In genomic region chr19:38253788-38254187, GRCh38 we compare ENCODE assay signal across 16 cellular contexts. TPM values are rescaled to one million over a fixed set of nuclear protein-coding genes. Genes with fewer than 3 reads are reported as not detected.
DNase-seq lines count a peak whose midpoint lies in the region; ATAC-seq and TF ChIP-seq lines count a peak whose summit lies in the region.
"Had no signal": no experiment of that assay in that cellular context is flagged by ENCODE, and none has a peak within 500 bp of the region (broad histone marks: within the 10 kb centered on the region; RNA-seq: fewer than 3 reads in every experiment).

No MANE protein-coding gene starts in this region.

- H3K9me3 Mint-ChIP-seq in Caco-2 (ENCODE audit: unreplicated experiment) (no peaks in the 10 kb centered on the region), Calu3 (ENCODE audit: low read depth, unreplicated experiment) (no peaks in the 10 kb centered on the region)
- no peaks in the 10 kb centered on the region for H3K9me3 Mint-ChIP-seq in activated T-helper 2 cell treated with anti-CD3 and anti-CD28 coated beads, Interferon-gamma antibody, Interleukin-2, Interleukin-4, amounts not matched to agents 10 μg/mL and 5 μg/mL and 100 μg/mL, durations not matched to agents 14 hours and 24 hours and 36 hours
- H3K9me3 Mint-ChIP-seq: activated T-cell treated with anti-CD3 and anti-CD28 coated beads, Interleukin-2, amount 50 U/mL, for 72 hours had no signal

- H3K9ac ChIP-seq in smooth muscle cell (ENCODE audit: low read depth), result no peak overlapping the region

- TF ChIP-seq CTCF in Caco-2 (IDR thresholded peaks at IDR 0.05; ENCODE audit: insufficient read depth in 1 of 2, low read depth in 1 of 2, low read length in 1 of 2, severe bottlenecking in 1 of 2, unreplicated experiment in 1 of 2), result no peak
- no peak for TF ChIP-seq CTCF in lung (IDR thresholded peaks at IDR 0.05; ENCODE audit: control extremely low read depth, extremely low read depth)
- no peak for TF ChIP-seq CTCF in smooth muscle cell (IDR thresholded peaks at IDR 0.05; ENCODE audit: borderline replicate concordance, insufficient read depth, poor library complexity, severe bottlenecking)
- no peak for TF ChIP-seq CTCF in Calu3 (IDR thresholded peaks at IDR 0.05; ENCODE audit: unreplicated experiment)

- no peaks in the 10 kb centered on the region for H3K79me2 ChIP-seq in smooth muscle cell (ENCODE audit: low read depth)

- H3K4me1 ChIP-seq in Caco-2 (peaks cover 48% of the 10 kb centered on the region), lung (ENCODE audit: control insufficient read depth in 2 of 2, insufficient read depth in 2 of 2, low read length in 2 of 2) (peaks cover 0 to 10% of the 10 kb centered on the region in 2 donors), smooth muscle cell (ENCODE audit: low read depth) (peaks cover 27% of the 10 kb centered on the region)

- CTCF ChIA-PET in Caco-2 (lab: Charles Lee), result no interaction called here
- CTCF ChIA-PET in Calu3 (lab: Charles Lee), result no interaction called here

- H3K4me3 ChIP-seq in Caco-2 (ENCODE audit: low read depth, low read length) (no peak overlapping the region), lung (no peak overlapping the region), smooth muscle cell (no peak overlapping the region)
- H3K4me3 ChIP-seq: body of pancreas, mucosa of descending colon, SK-N-MC had no signal

- H3K4me3 Mint-ChIP-seq in Caco-2 (ENCODE audit: unreplicated experiment), result no peak overlapping the region
- H3K4me3 Mint-ChIP-seq in activated T-helper 2 cell treated with anti-CD3 and anti-CD28 coated beads, Interferon-gamma antibody, Interleukin-2, Interleukin-4, amounts not matched to agents 10 μg/mL and 5 μg/mL and 100 μg/mL, durations not matched to agents 14 hours and 24 hours and 36 hours (ENCODE audit: low read depth), result peak overlapping the region; percentile 68
- H3K4me3 Mint-ChIP-seq in Calu3 (ENCODE audit: low read depth, unreplicated experiment), result no peak overlapping the region
- H3K4me3 Mint-ChIP-seq: activated T-cell treated with anti-CD3 and anti-CD28 coated beads, Interleukin-2, amount 50 U/mL, for 72 hours had no signal

- DNase-seq in Caco-2 (no peak), lung (ENCODE audit: low spot score) (no peak), smooth muscle cell (lab: John Stamatoyannopoulos, UW; ENCODE audit: unreplicated experiment) (no peak), amniotic stem cell (lab: John Stamatoyannopoulos, UW) (no peak), Calu3 (no peak)
- no peak for DNase-seq in activated T-helper 2 cell treated with anti-CD3 and anti-CD28 coated beads, Interferon-gamma antibody, Interleukin-2, Interleukin-4, amounts not matched to agents 10 μg/mL and 5 μg/mL and 100 μg/mL, durations not matched to agents 14 hours and 24 hours and 36 hours (ENCODE audit: low spot score)
- no peak for DNase-seq in stimulated activated naive CD4-positive, alpha-beta T cell (lab: John Stamatoyannopoulos, UW)
- DNase-seq: activated CD4-positive, alpha-beta T cell treated with anti-CD3 and anti-CD28 coated beads for 4 hours; activated T-cell treated with anti-CD3 and anti-CD28 coated beads, Interleukin-2, amount 50 U/mL, for 72 hours; hippocampal formation; NCI-H2081 treated with DMSO at 0.1 percent for 48 hours had no signal

- POLR2A ChIA-PET in Caco-2 (lab: Charles Lee), result no interaction called here

- no peak overlapping the region for H2AFZ ChIP-seq in smooth muscle cell (ENCODE audit: low read depth)

- H3K36me3 Mint-ChIP-seq in Caco-2 (ENCODE audit: insufficient read depth, unreplicated experiment), result peaks cover 6% of the 10 kb centered on the region
- peaks cover 26% of the 10 kb centered on the region for H3K36me3 Mint-ChIP-seq in activated T-helper 2 cell treated with anti-CD3 and anti-CD28 coated beads, Interferon-gamma antibody, Interleukin-2, Interleukin-4, amounts not matched to agents 10 μg/mL and 5 μg/mL and 100 μg/mL, durations not matched to agents 14 hours and 24 hours and 36 hours (ENCODE audit: low read depth)
- H3K36me3 Mint-ChIP-seq in Calu3 (ENCODE audit: insufficient read depth, unreplicated experiment), result peaks cover 9% of the 10 kb centered on the region

- H3K27me3 ChIP-seq in Caco-2 (replicated peaks; ENCODE audit: control insufficient read depth, insufficient read depth, low read length), result no peaks in the 10 kb centered on the region
- no peaks in the 10 kb centered on the region for H3K27me3 ChIP-seq in lung (ENCODE audit: control insufficient read depth, insufficient read depth)
- no peaks in the 10 kb centered on the region for H3K27me3 ChIP-seq in smooth muscle cell (ENCODE audit: low read depth)

- intact Hi-C loops in Caco-2 (cut with micrococcal nuclease; ENCODE audit: unreplicated experiment), result no loop called here
- intact Hi-C loops in activated T-helper 2 cell treated with anti-CD3 and anti-CD28 coated beads, Interferon-gamma antibody, Interleukin-2, Interleukin-4, amounts not matched to agents 10 μg/mL and 5 μg/mL and 100 μg/mL, durations not matched to agents 14 hours and 24 hours and 36 hours (cut with micrococcal nuclease), result no loop called here
- intact Hi-C loops in Calu3 (cut with micrococcal nuclease; ENCODE audit: unreplicated experiment), result no loop called here

- H3K27ac Mint-ChIP-seq in Caco-2 (ENCODE audit: unreplicated experiment) (peak overlapping the region; percentile 66), Calu3 (ENCODE audit: unreplicated experiment) (no peak overlapping the region)
- no peak overlapping the region for H3K27ac Mint-ChIP-seq in activated T-helper 2 cell treated with anti-CD3 and anti-CD28 coated beads, Interferon-gamma antibody, Interleukin-2, Interleukin-4, amounts not matched to agents 10 μg/mL and 5 μg/mL and 100 μg/mL, durations not matched to agents 14 hours and 24 hours and 36 hours
- H3K27ac Mint-ChIP-seq: activated T-cell treated with anti-CD3 and anti-CD28 coated beads, Interleukin-2, amount 50 U/mL, for 72 hours had no signal

- H3K27ac ChIP-seq in lung (ENCODE audit: low read depth in 1 of 2, low read length in 1 of 2) (peak overlapping the region; percentile 47 to 81), smooth muscle cell (ENCODE audit: low read depth) (no peak overlapping the region)
- H3K27ac ChIP-seq: SK-N-MC had no signal

- 85 to 90% methylated on average over 5 of the region's 5 CpGs for WGBS in lung, 2 donors
- 94% methylated on average over 5 of the region's 5 CpGs for WGBS in smooth muscle cell (ENCODE audit: low lambda C conversion rate)

- no peaks in the 10 kb centered on the region for H3K27me3 Mint-ChIP-seq in Caco-2 (ENCODE audit: insufficient read depth, unreplicated experiment)
- no peaks in the 10 kb centered on the region for H3K27me3 Mint-ChIP-seq in activated T-helper 2 cell treated with anti-CD3 and anti-CD28 coated beads, Interferon-gamma antibody, Interleukin-2, Interleukin-4, amounts not matched to agents 10 μg/mL and 5 μg/mL and 100 μg/mL, durations not matched to agents 14 hours and 24 hours and 36 hours (ENCODE audit: low read depth)
- H3K27me3 Mint-ChIP-seq in Calu3 (ENCODE audit: unreplicated experiment), result peaks cover 13% of the 10 kb centered on the region

- H3F3A ChIP-seq in smooth muscle cell (ENCODE audit: low read depth), result peaks cover 6% of the 10 kb centered on the region

- no peak for ATAC-seq in lung (ENCODE audit: insufficient read depth, low FRiP score)
- no peak for ATAC-seq in GM21360 (IDR thresholded peaks at IDR 0.05; ENCODE audit: unreplicated experiment)
- ATAC-seq: activated T-cell treated with anti-CD3 and anti-CD28 coated beads, Interleukin-2, amount 50 U/mL, for 72 hours; body of pancreas had no signal

- H3K36me3 ChIP-seq in Caco-2 (ENCODE audit: control insufficient read depth, insufficient read depth, low read length) (no peaks in the 10 kb centered on the region), lung (ENCODE audit: control insufficient read depth in 2 of 2, insufficient read depth in 2 of 2, low read length in 2 of 2) (no peaks in the 10 kb centered on the region), smooth muscle cell (ENCODE audit: low read depth) (no peaks in the 10 kb centered on the region)

- H3K4me1 Mint-ChIP-seq in Caco-2 (ENCODE audit: low read depth, unreplicated experiment) (peaks cover 28% of the 10 kb centered on the region), Calu3 (ENCODE audit: low read depth, unreplicated experiment) (peaks cover 29% of the 10 kb centered on the region)
- H3K4me1 Mint-ChIP-seq in activated T-helper 2 cell treated with anti-CD3 and anti-CD28 coated beads, Interferon-gamma antibody, Interleukin-2, Interleukin-4, amounts not matched to agents 10 μg/mL and 5 μg/mL and 100 μg/mL, durations not matched to agents 14 hours and 24 hours and 36 hours (ENCODE audit: low read depth), result peaks cover 21% of the 10 kb centered on the region

- no peaks in the 10 kb centered on the region for H4K20me1 ChIP-seq in smooth muscle cell (ENCODE audit: low read depth)

- H3K9me3 ChIP-seq in Caco-2 (no peaks in the 10 kb centered on the region), lung (ENCODE audit: control insufficient read depth in 2 of 2, insufficient read depth in 1 of 2, low read length in 1 of 2) (no peaks in the 10 kb centered on the region), smooth muscle cell (replicated peaks; ENCODE audit: low read depth) (no peaks in the 10 kb centered on the region)
- H3K9me3 ChIP-seq: body of pancreas, mucosa of descending colon had no signal

- H3K4me2 ChIP-seq in smooth muscle cell, result peak overlapping the region; percentile 75

- BruUV-seq in Caco-2 (replicated peaks; lab: Mats Ljungman, UMichigan) (no TSS peak), Calu3 (replicated peaks; lab: Mats Ljungman, UMichigan) (no TSS peak)

RNA-seq across cellular contexts. Expression of gene PPP1R14A, which starts 2.4 kb away (rescaled TPM):
- total RNA-seq in Caco-2 (2022) (11.1 and 13.8 TPM in 2 replicates), lung (100 to 1,000 TPM in 1 of 2 donors, 10 to 100 TPM in 1; 12.4 to 124 TPM), smooth muscle cell (4.0 and 8.1 TPM in 2 replicates), Calu3 (2022) (0.88 and 2.4 TPM in 2 replicates)
- 98.7 and 98.9 TPM in 2 replicates for total RNA-seq in activated T-helper 2 cell treated with anti-CD3 and anti-CD28 coated beads, Interferon-gamma antibody, Interleukin-2, Interleukin-4, amounts not matched to agents 10 μg/mL and 5 μg/mL and 100 μg/mL, durations not matched to agents 14 hours and 24 hours and 36 hours
- polyA plus RNA-seq in lung (100 to 1,000 TPM in 1 of 2 donors, 10 to 100 TPM in 1; 80.9 to 166 TPM), smooth muscle cell (88.4 and 89.7 TPM in 2 replicates)
- total RNA-seq: LHCN-M2 had no signal

RNA-seq across cellular contexts. Expression of gene SPINT2, which starts 10.6 kb away (rescaled TPM):
- total RNA-seq in Caco-2 (2022) (728 and 748 TPM in 2 replicates), lung (100 to 1,000 TPM; 145 to 240 TPM), smooth muscle cell (153 and 157 TPM in 2 replicates), Calu3 (2022) (1,023 and 1,082 TPM in 2 replicates)
- 161 and 165 TPM in 2 replicates for total RNA-seq in activated T-helper 2 cell treated with anti-CD3 and anti-CD28 coated beads, Interferon-gamma antibody, Interleukin-2, Interleukin-4, amounts not matched to agents 10 μg/mL and 5 μg/mL and 100 μg/mL, durations not matched to agents 14 hours and 24 hours and 36 hours
- polyA plus RNA-seq in lung (100 to 1,000 TPM; 255 to 259 TPM), smooth muscle cell (201 and 453 TPM in 2 replicates)

RNA-seq across cellular contexts. Expression of gene DPF1, which starts 29.8 kb away (rescaled TPM):
- total RNA-seq in Caco-2 (2022) (3.6 and 5.0 TPM in 2 replicates), lung (1 to 10 TPM; 1.3 to 1.7 TPM), smooth muscle cell (0.27 TPM in 1 of 2 replicates, not detected in the other), Calu3 (2022) (1.0 and 1.5 TPM in 2 replicates)
- 3.2 and 3.4 TPM in 2 replicates for total RNA-seq in activated T-helper 2 cell treated with anti-CD3 and anti-CD28 coated beads, Interferon-gamma antibody, Interleukin-2, Interleukin-4, amounts not matched to agents 10 μg/mL and 5 μg/mL and 100 μg/mL, durations not matched to agents 14 hours and 24 hours and 36 hours
- polyA plus RNA-seq in lung (1 to 10 TPM in 1 of 2 donors, not detected in 1; 1.4 TPM), smooth muscle cell (2.4 and 3.1 TPM in 2 replicates)
- total RNA-seq: body of pancreas had no signal

RNA-seq across cellular contexts. Expression of gene C19orf33, which starts 50.3 kb away (rescaled TPM):
- total RNA-seq in Caco-2 (2022) (12.7 and 18.6 TPM in 2 replicates), lung (10 to 100 TPM; 32.0 to 91.8 TPM), smooth muscle cell (97.5 and 136 TPM in 2 replicates), Calu3 (2022) (189 and 234 TPM in 2 replicates)
- total RNA-seq in activated T-helper 2 cell treated with anti-CD3 and anti-CD28 coated beads, Interferon-gamma antibody, Interleukin-2, Interleukin-4, amounts not matched to agents 10 μg/mL and 5 μg/mL and 100 μg/mL, durations not matched to agents 14 hours and 24 hours and 36 hours, result 2.0 TPM in 1 of 2 replicates, not detected in the other
- polyA plus RNA-seq in lung (100 to 1,000 TPM; 170 to 687 TPM), smooth muscle cell (22.1 and 96.5 TPM in 2 replicates)
- total RNA-seq: activated T-cell treated with anti-CD3 and anti-CD28 coated beads, Interleukin-2, amount 50 U/mL, for 72 hours; LHCN-M2 had no signal
